22 cellular contexts compared by ENCODE assay signal in the genomic region with DNA sequence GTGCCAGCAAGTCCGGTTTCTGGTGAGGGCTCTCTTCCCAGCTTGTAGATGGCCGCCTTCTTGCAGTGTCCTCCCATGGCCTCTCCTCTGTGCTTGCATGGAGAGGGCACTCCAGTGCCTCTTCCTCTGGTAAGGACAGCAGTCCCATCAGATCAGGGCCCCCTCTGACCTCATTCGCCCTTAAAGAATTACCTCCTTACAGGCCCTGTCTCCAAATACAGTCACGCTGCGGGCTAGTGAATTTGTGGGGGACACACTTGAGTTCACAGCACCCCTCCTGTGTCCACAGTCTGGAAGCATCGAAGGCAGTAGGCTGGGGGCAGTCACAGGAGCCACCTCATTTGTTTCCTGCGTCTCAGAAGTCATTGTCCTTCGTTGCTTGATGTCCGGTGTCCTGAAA.
"Had no signal": no experiment of that assay in that cellular context is flagged by ENCODE, and none has a peak within 500 bp of the region (broad histone marks: within the 10 kb centered on the region; RNA-seq: fewer than 3 reads in every experiment).

No MANE protein-coding gene starts in this region.

- DNase-seq: cerebellar nuclear complex; colonic mucosa; dermis blood vessel endothelial cell; erythroblast; foreskin melanocyte; left colon; left ventricle myocardium superior; mesendoderm; naive thymus-derived CD8-positive, alpha-beta T cell; nucleus accumbens; pancreas; stimulated activated CD4-positive, alpha-beta T cell treated with anti-CD3 and anti-CD28 coated beads, Interleukin-4, amount 100 ng/mL, for 1 hour; stimulated activated CD8-positive, alpha-beta memory T cell treated with anti-CD3 and anti-CD28 coated beads, Interleukin-4, amount 100 ng/mL, for 48 hours; stimulated activated naive CD8-positive, alpha-beta T cell treated with anti-CD3 and anti-CD28 coated beads, Interleukin-15, Interleukin-2, amounts not matched to agents 100 U/mL and 50 U/mL, for 24 hours; tibial artery; upper lobe of left lung; uterus had no signal

- H3K27me3 ChIP-seq: colonic mucosa, hepatocyte, pancreas, tibial artery, upper lobe of left lung, uterus had no signal

- H3K79me2 ChIP-seq: hepatocyte had no signal

- H3K36me3 ChIP-seq: colonic mucosa, pancreas, tibial artery, upper lobe of left lung, uterus had no signal

- H3K4me3 Mint-ChIP-seq: naive thymus-derived CD8-positive, alpha-beta T cell; neural crest cell; stimulated activated effector memory CD8-positive, alpha-beta T cell treated with anti-CD3 and anti-CD28 coated beads, Interleukin-12 subunit alpha, Interleukin-12 subunit beta, amount 100 ng/mL, for 72 hours had no signal

- H3K36me3 Mint-ChIP-seq: stimulated activated effector memory CD8-positive, alpha-beta T cell treated with anti-CD3 and anti-CD28 coated beads, Interleukin-12 subunit alpha, Interleukin-12 subunit beta, amount 100 ng/mL, for 72 hours had no signal

- FAIRE-seq: endothelial cell of umbilical vein, pancreas had no signal

- H3K9me3 ChIP-seq: colonic mucosa, pancreas, tibial artery, upper lobe of left lung, uterus had no signal

- H3K4me2 ChIP-seq: hepatocyte, smooth muscle cell had no signal

- H3K4me3 ChIP-seq: colonic mucosa, hepatocyte, pancreas, smooth muscle cell, tibial artery, upper lobe of left lung, uterus had no signal

- H2AFZ ChIP-seq: hepatocyte had no signal

- H3K27ac ChIP-seq: colonic mucosa, hepatocyte, pancreas, tibial artery, upper lobe of left lung, uterus had no signal

- H3K9me3 Mint-ChIP-seq: naive thymus-derived CD8-positive, alpha-beta T cell; neural crest cell; stimulated activated effector memory CD8-positive, alpha-beta T cell treated with anti-CD3 and anti-CD28 coated beads, Interleukin-12 subunit alpha, Interleukin-12 subunit beta, amount 100 ng/mL, for 72 hours had no signal

- H3K4me1 ChIP-seq: colonic mucosa, pancreas, upper lobe of left lung, uterus had no signal

- H3K27ac Mint-ChIP-seq: stimulated activated effector memory CD8-positive, alpha-beta T cell treated with anti-CD3 and anti-CD28 coated beads, Interleukin-12 subunit alpha, Interleukin-12 subunit beta, amount 100 ng/mL, for 72 hours had no signal
